ENCODE assay signal across 10 cellular contexts in the genomic region with DNA sequence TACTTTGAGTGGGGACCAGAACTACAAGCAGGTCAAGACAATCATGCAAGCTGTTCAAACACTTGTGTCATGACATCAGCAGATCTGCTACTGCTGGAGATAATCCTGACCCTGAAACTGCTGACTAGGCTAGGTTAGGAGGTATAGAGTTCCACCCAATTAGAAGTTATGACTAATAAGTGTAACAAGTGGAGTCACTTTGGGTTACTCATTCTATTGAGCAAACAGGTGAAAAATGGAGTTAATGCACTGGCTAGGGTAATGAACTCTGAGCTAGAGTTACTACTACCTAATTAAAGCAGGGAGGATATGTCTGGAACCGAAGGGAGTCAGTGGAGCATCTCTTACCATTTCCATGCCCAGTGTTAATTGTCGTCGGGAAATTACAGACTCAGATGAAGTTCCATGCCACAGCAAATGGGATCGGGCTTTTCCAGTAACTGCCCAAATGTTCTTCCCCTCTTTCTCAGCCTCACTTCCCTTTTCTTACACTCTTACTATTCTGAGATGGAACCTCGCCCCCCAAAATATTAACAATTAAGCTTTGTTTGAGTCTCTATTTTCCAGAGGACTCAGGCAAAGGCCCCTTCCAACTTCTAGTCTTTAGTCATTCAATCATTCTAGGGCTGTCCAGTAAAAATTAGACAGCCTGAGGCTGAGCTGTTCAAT. TPM values are rescaled to one million over a fixed set of nuclear protein-coding genes. Genes with fewer than 3 reads are reported as not detected.
DNase-seq lines count a peak whose midpoint lies in the region; ATAC-seq and TF ChIP-seq lines count a peak whose summit lies in the region.
"Had no signal": no experiment of that assay in that cellular context is flagged by ENCODE, and none has a peak within 500 bp of the region (broad histone marks: within the 10 kb centered on the region; RNA-seq: fewer than 3 reads in every experiment).

No MANE protein-coding gene starts in this region.

- H3K9ac ChIP-seq in fibroblast of lung (ENCODE audit: insufficient read depth, low read length), result no peak overlapping the region

- peaks cover 2% of the 10 kb centered on the region for H3K4me1 ChIP-seq in fibroblast of lung (ENCODE audit: control insufficient read depth, extremely low read depth, insufficient read depth, low read length)

- no peaks in the 10 kb centered on the region for H3K36me3 Mint-ChIP-seq in activated T-cell treated with anti-CD3 and anti-CD28 coated beads, Interleukin-2, amount 50 U/mL, for 72 hours (ENCODE audit: insufficient read depth in 2 of 2)
- H3K36me3 Mint-ChIP-seq: CD4-positive, CD25-positive, alpha-beta regulatory T cell had no signal

- peaks cover 10% of the 10 kb centered on the region for H3K4me1 Mint-ChIP-seq in activated T-cell treated with anti-CD3 and anti-CD28 coated beads, Interleukin-2, amount 50 U/mL, for 72 hours (ENCODE audit: low read depth)
- H3K4me1 Mint-ChIP-seq: CD4-positive, CD25-positive, alpha-beta regulatory T cell had no signal

- H3K36me3 ChIP-seq in fibroblast of lung (ENCODE audit: control insufficient read depth, insufficient read depth, low read length), result no peaks in the 10 kb centered on the region

- H3K9me3 Mint-ChIP-seq in activated T-cell treated with anti-CD3 and anti-CD28 coated beads, Interleukin-2, amount 50 U/mL, for 72 hours, result no peaks in the 10 kb centered on the region

- H3K4me3 Mint-ChIP-seq in activated T-cell treated with anti-CD3 and anti-CD28 coated beads, Interleukin-2, amount 50 U/mL, for 72 hours, result no peak overlapping the region
- H3K4me3 Mint-ChIP-seq: CD4-positive, CD25-positive, alpha-beta regulatory T cell had no signal

- peak; percentile 75 to 92 for ATAC-seq in activated T-cell treated with anti-CD3 and anti-CD28 coated beads, Interleukin-2, amount 50 U/mL, for 72 hours (replicated peaks in 1 of 2)
- no peak for ATAC-seq in GM21526 (IDR thresholded peaks at IDR 0.05; ENCODE audit: low FRiP score, unreplicated experiment)
- no peak for ATAC-seq in HG03045 (IDR thresholded peaks at IDR 0.05; ENCODE audit: unreplicated experiment)

- no peak for DNase-seq in activated T-cell treated with anti-CD3 and anti-CD28 coated beads, Interleukin-2, amount 50 U/mL, for 72 hours
- no peak for DNase-seq in activated T-cell treated with anti-CD3 and anti-CD28 coated beads, Interleukin-2, amount 50 U/mL, for 48 hours
- DNase-seq in LHCN-M2 (ENCODE audit: low read depth), result peak; percentile 40
- peak; percentile 29 to 39 for DNase-seq in fibroblast of lung (ENCODE audit: low read depth in 2 of 2)
- DNase-seq in stromal cell of bone marrow (ENCODE audit: low read depth), result peak; percentile 6
- DNase-seq in 8988T, result no peak
- DNase-seq: activated effector memory CD4-positive, alpha-beta T cell treated with Interleukin-2 at 50 U/mL for 16 hours had no signal

- no peaks in the 10 kb centered on the region for H3K9me3 ChIP-seq in fibroblast of lung (ENCODE audit: control insufficient read depth, insufficient read depth, low read depth, low read length)

- no peaks in the 10 kb centered on the region for H4K20me1 ChIP-seq in fibroblast of lung (ENCODE audit: control insufficient read depth, extremely low read depth, insufficient read depth, low read length)

- no peak overlapping the region for H3K4me2 ChIP-seq in fibroblast of lung (ENCODE audit: extremely low read depth, insufficient read depth, low read length)

- no peak overlapping the region for H3K27ac Mint-ChIP-seq in activated T-cell treated with anti-CD3 and anti-CD28 coated beads, Interleukin-2, amount 50 U/mL, for 72 hours
- H3K27ac Mint-ChIP-seq: CD4-positive, CD25-positive, alpha-beta regulatory T cell had no signal

- no peak for TF ChIP-seq CTCF in fibroblast of lung (conservative IDR thresholded peaks at IDR 0.05 in 1 of 2, IDR thresholded peaks at IDR 0.05 in 1 of 2; ENCODE audit: low read depth in 1 of 2, low read length in 2 of 2)

- no peaks in the 10 kb centered on the region for H3K27me3 ChIP-seq in fibroblast of lung (ENCODE audit: control insufficient read depth, insufficient read depth, low read length)

- peaks cover 4% of the 10 kb centered on the region for H3K27me3 Mint-ChIP-seq in activated T-cell treated with anti-CD3 and anti-CD28 coated beads, Interleukin-2, amount 50 U/mL, for 72 hours (ENCODE audit: low read depth)
- H3K27me3 Mint-ChIP-seq: CD4-positive, CD25-positive, alpha-beta regulatory T cell had no signal

- H2AFZ ChIP-seq in fibroblast of lung (ENCODE audit: low read length), result no peak overlapping the region

- H3K27ac ChIP-seq in fibroblast of lung (ENCODE audit: insufficient read depth, low read length), result no peak overlapping the region

- no peaks in the 10 kb centered on the region for H3K79me2 ChIP-seq in fibroblast of lung (ENCODE audit: control insufficient read depth, insufficient read depth, low read length)

- H3K4me3 ChIP-seq in fibroblast of lung (replicated peaks in 1 of 4; ENCODE audit: control extremely low read depth in 1 of 4, insufficient read depth in 1 of 4, low read depth in 3 of 4, low read length in 4 of 4), result no peak overlapping the region

RNA-seq across cellular contexts. Expression of gene MANBA, which starts 19.8 kb away (rescaled TPM):
- 10 to 100 TPM; 14.8 to 16.8 TPM for total RNA-seq in activated T-cell treated with anti-CD3 and anti-CD28 coated beads, Interleukin-2, amount 50 U/mL, for 72 hours
- total RNA-seq in LHCN-M2 (2014; rRNA removed) (21.1 and 24.4 TPM in 2 replicates), fibroblast of lung (59.1 and 97.9 TPM in 2 replicates)
- polyA plus RNA-seq in LHCN-M2 (2012), result 10.2 TPM
- 12.5 and 13.4 TPM in 2 replicates for polyA plus RNA-seq in fibroblast of lung
- 20.3 and 21.4 TPM in 2 replicates for polyA plus RNA-seq in fibroblast of lung (2012)
- 3.2 and 6.5 TPM in 2 replicates for polyA minus RNA-seq in fibroblast of lung (ENCODE audit: low replicate concordance)

RNA-seq across cellular contexts. Expression of gene UBE2D3, which starts 46.7 kb away (rescaled TPM):
- 100 to 1,000 TPM; 460 to 481 TPM for total RNA-seq in activated T-cell treated with anti-CD3 and anti-CD28 coated beads, Interleukin-2, amount 50 U/mL, for 72 hours
- total RNA-seq in LHCN-M2 (2014; rRNA removed) (343 and 417 TPM in 2 replicates), fibroblast of lung (397 and 403 TPM in 2 replicates)
- 243 TPM for polyA plus RNA-seq in LHCN-M2 (2012)
- polyA plus RNA-seq in fibroblast of lung, result 427 and 460 TPM in 2 replicates
- 292 and 322 TPM in 2 replicates for polyA plus RNA-seq in fibroblast of lung (2012)
- polyA minus RNA-seq in fibroblast of lung (ENCODE audit: low replicate concordance), result 144 and 180 TPM in 2 replicates

Comparison
In these comparisons a context has a peak if more than half of its experiments do, and no peak if none do; other contexts are left out.
1. ATAC-seq: peak in activated T-cell treated with anti-CD3 and anti-CD28 coated beads, Interleukin-2, amount 50 U/mL, for 72 hours (2 of 2); none in GM21526 (single experiment) and HG03045 (single experiment).
2. DNase-seq: peak in LHCN-M2 (single experiment), fibroblast of lung (2 of 2) and stromal cell of bone marrow (single experiment); none in activated T-cell treated with anti-CD3 and anti-CD28 coated beads, Interleukin-2, amount 50 U/mL, for 72 hours (0 of 2), activated T-cell treated with anti-CD3 and anti-CD28 coated beads, Interleukin-2, amount 50 U/mL, for 48 hours (0 of 2) and 8988T (single experiment).